17 cellular contexts compared by ENCODE assay signal in the genomic region with DNA sequence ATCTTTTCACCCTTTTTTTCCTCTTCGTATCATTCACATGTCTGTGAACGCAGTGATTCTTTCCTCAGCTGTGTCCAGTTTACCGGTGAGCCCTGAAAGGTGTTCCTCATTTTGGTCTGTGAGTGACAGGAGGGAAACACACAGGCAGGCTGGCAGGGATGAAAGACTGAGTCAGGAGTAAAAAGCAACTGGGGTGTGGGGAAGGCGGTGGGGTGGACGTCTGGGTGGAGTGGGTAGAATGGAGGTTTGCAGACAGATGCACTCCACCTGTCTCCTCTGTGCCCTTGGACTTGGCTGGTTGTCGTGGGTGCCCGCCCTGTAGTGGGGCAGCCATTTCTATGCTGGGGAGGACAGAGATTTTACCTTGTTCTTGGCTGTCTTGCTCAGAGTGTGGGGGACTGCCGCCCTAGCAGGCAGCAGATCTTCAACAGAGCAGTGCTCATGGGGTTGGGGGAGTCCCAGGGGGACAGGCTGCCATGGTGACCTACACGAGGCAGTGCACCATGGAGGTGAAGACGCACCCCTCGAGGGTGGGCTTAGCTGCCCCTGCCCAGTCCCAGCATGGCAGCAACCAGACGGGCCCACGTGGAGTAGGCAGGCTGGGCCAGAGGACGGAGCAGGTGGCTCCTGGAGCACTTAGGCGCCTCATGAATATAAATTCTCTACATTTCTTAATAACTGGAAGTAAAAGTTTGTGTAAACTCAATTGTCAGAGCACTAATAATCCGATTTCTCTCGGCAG.
A peak's percentile ranks its signal among the peaks of the same experiment; 100 is the strongest.
DNase-seq lines count a peak whose midpoint lies in the region; ATAC-seq, FAIRE-seq and TF ChIP-seq lines count a peak whose summit lies in the region.
"Had no signal": no experiment of that assay in that cellular context is flagged by ENCODE, and none has a peak within 500 bp of the region (broad histone marks: within the 10 kb centered on the region; RNA-seq: fewer than 3 reads in every experiment).

No MANE protein-coding gene starts in this region.

- H4K91ac ChIP-seq in H1 (replicated peaks; ENCODE audit: insufficient read length, low read length) = no peak overlapping the region

- no peak overlapping the region for H3K27ac ChIP-seq in H1 (ENCODE audit: low read depth, low read length)

- no peak for TF ChIP-seq POLR2A in H1 (IDR thresholded peaks at IDR 0.05; ENCODE audit: control extremely low read depth in 1 of 2, low read depth in 2 of 2, low read length in 2 of 2)

- WGBS in H1 (ENCODE audit: extremely low coverage in 1 of 2, insufficient coverage in 1 of 2, insufficient read length in 1 of 2, insufficient replicate concordance in 2 of 2, low coverage in 1 of 2, low lambda C conversion rate in 2 of 2, missing lambda C conversion rate in 1 of 2), 2 experiments = 80% methylated on average over 15 of the region's 17 CpGs; no CpG with 5 or more reads in 1 of the 2 experiments

- no peak overlapping the region for H3K4me3 Mint-ChIP-seq in nephron progenitor cell
- H3K4me3 Mint-ChIP-seq: B cell had no signal

- H2AK5ac ChIP-seq in H1 (ENCODE audit: low read depth, low read length) = no peak overlapping the region

- no peaks in the 10 kb centered on the region for H3K23me2 ChIP-seq in H1 (ENCODE audit: low read depth, low read length)

- no peak overlapping the region for H4K5ac ChIP-seq in H1 (ENCODE audit: insufficient read length, low read depth, low read length)

- ATAC-seq in sciatic nerve (no peak), HG02885 (IDR thresholded peaks at IDR 0.05; ENCODE audit: poor library complexity, unreplicated experiment) (no peak)

- TF ChIP-seq RAD21 in H1 (IDR thresholded peaks at IDR 0.05 in 1 of 2, conservative IDR thresholded peaks at IDR 0.05 in 1 of 2; ENCODE audit: low read depth in 2 of 2, low read length in 2 of 2) = no peak

- POLR2A ChIA-PET in H1 (lab: Charles Lee; ENCODE audit: partially characterized antibody) = no interaction called here

- no peak overlapping the region for H3K23ac ChIP-seq in H1 (ENCODE audit: insufficient read length)

- no peaks in the 10 kb centered on the region for H3K36me3 ChIP-seq in H1 (ENCODE audit: control insufficient read depth in 2 of 4, insufficient read depth in 4 of 4, low read length in 3 of 4)

- no peaks in the 10 kb centered on the region for H3K4me1 ChIP-seq in H1 (replicated peaks in 1 of 4; ENCODE audit: control insufficient read depth in 3 of 4, insufficient read depth in 4 of 4, low read length in 3 of 4)

- intact Hi-C loops in sciatic nerve (cut with DNase I) = no loop called here

- H2BK15ac ChIP-seq in H1 (ENCODE audit: low read length) = no peak overlapping the region

- H2BK5ac ChIP-seq in H1 (ENCODE audit: low read depth, low read length) = no peak overlapping the region

- H3K27ac Mint-ChIP-seq in nephron progenitor cell = no peak overlapping the region
- H3K27ac Mint-ChIP-seq: B cell had no signal

- H3K27me3 ChIP-seq in H1 (replicated peaks in 1 of 4; ENCODE audit: control insufficient read depth in 3 of 4, extremely low read depth in 1 of 4, insufficient read depth in 3 of 4, low read length in 3 of 4) = no peaks in the 10 kb centered on the region

- no peaks in the 10 kb centered on the region for H3K4me1 Mint-ChIP-seq in nephron progenitor cell
- H3K4me1 Mint-ChIP-seq: B cell had no signal

- H3K9me3 ChIP-seq in H1 (ENCODE audit: insufficient read depth in 2 of 2, low read depth in 1 of 2, low read length in 1 of 2) = peaks cover 70% of the 10 kb centered on the region in 2 experiments

- no peaks in the 10 kb centered on the region for H3K79me2 ChIP-seq in H1 (ENCODE audit: control insufficient read depth in 1 of 2, insufficient read depth in 2 of 2, low read length in 2 of 2)

- no peaks in the 10 kb centered on the region for H4K20me1 ChIP-seq in H1 (replicated peaks in 1 of 2; ENCODE audit: control insufficient read depth in 1 of 2, insufficient read depth in 2 of 2, low read length in 2 of 2)

- H2BK20ac ChIP-seq in H1 (ENCODE audit: low read length) = no peak overlapping the region

- H2AFZ ChIP-seq in H1 (ENCODE audit: low read length) = no peak overlapping the region

- H3K36me3 Mint-ChIP-seq in nephron progenitor cell (ENCODE audit: low read depth) = no peaks in the 10 kb centered on the region

- no peaks in the 10 kb centered on the region for H3K27me3 Mint-ChIP-seq in nephron progenitor cell (ENCODE audit: low read depth, poor library complexity)

- H3K4ac ChIP-seq in H1 (replicated peaks; ENCODE audit: insufficient read length, low read depth, low read length) = no peak overlapping the region

- no peak overlapping the region for H3K14ac ChIP-seq in H1 (ENCODE audit: insufficient read length)

- no peak overlapping the region for H3K56ac ChIP-seq in H1 (replicated peaks; ENCODE audit: insufficient read length, low read depth, low read length)

- no peak for TF ChIP-seq EP300 in H1 (IDR thresholded peaks at IDR 0.05; ENCODE audit: borderline replicate concordance in 1 of 2, low read depth in 2 of 2, low read length in 2 of 2)

- no peak overlapping the region for H3K18ac ChIP-seq in H1 (ENCODE audit: extremely low read depth, low read length)

- FAIRE-seq in H1 (lab: Jason Lieb, UNC) = no peak

- no peak overlapping the region for H3K4me3 ChIP-seq in H1 (ENCODE audit: extremely low read depth in 1 of 4, insufficient read depth in 2 of 4, low read depth in 3 of 4, low read length in 4 of 4)

- H3K4me2 ChIP-seq in H1 (ENCODE audit: insufficient read depth in 1 of 2, low read depth in 2 of 2, low read length in 2 of 2) = no peak overlapping the region

- no peak overlapping the region for H2BK120ac ChIP-seq in H1 (replicated peaks; ENCODE audit: low read depth, low read length)

- H4K8ac ChIP-seq in H1 (ENCODE audit: extremely low read depth, insufficient read depth, low read length) = no peak overlapping the region; the same call in 1 of the 2 replicates

- no peak for TF ChIP-seq CTCF in H1 (IDR thresholded peaks at IDR 0.05; ENCODE audit: control extremely low read depth in 1 of 3, insufficient read depth in 1 of 3, low read depth in 1 of 3, low read length in 3 of 3)
- TF ChIP-seq CTCF in nephron progenitor cell (IDR thresholded peaks at IDR 0.05) = no peak

- DNase-seq in activated effector memory CD4-positive, alpha-beta T cell treated with anti-CD3 and anti-CD28 coated beads, Interleukin-2, amount 50 U/mL, for 16 hours = peak; percentile 43
- no peak for DNase-seq in activated effector memory CD4-positive, alpha-beta T cell treated with Interleukin-2 at 50 U/mL for 16 hours
- DNase-seq in H1 (ENCODE audit: low read depth in 1 of 2, low spot score in 2 of 2) (no peak), sciatic nerve (ENCODE audit: low spot score) (peak; percentile 22), ureter (ENCODE audit: low spot score) (peak; percentile 17), nephron progenitor cell (no peak)
- DNase-seq: DMS79 treated with DMSO at 0.1 percent for 48 hours, H7, Karpas-422, NCI-H1417 treated with DMSO at 0.1 percent for 48 hours, NCI-H187 treated with DMSO at 0.1 percent for 48 hours, NCI-H2227 treated with DMSO at 0.1 percent for 48 hours, NCI-H510A treated with DMSO at 0.1 percent for 48 hours, NCI-H774, OCI-M1 had no signal

- H3K9me3 Mint-ChIP-seq in nephron progenitor cell = peaks cover 98% of the 10 kb centered on the region

- no peaks in the 10 kb centered on the region for H3K79me1 ChIP-seq in H1 (ENCODE audit: low read depth, low read length)

- CTCF ChIA-PET in H1 (lab: Charles Lee; ENCODE audit: partially characterized antibody) = no interaction called here

- no peak overlapping the region for H3K9ac ChIP-seq in H1 (replicated peaks in 1 of 4; ENCODE audit: extremely low read depth in 1 of 4, low read depth in 3 of 4, low read length in 3 of 4)

- H2BK12ac ChIP-seq in H1 (ENCODE audit: low read depth, low read length) = no peak overlapping the region

TF ChIP-seq in H1, 55 proteins besides CTCF, POLR2A, EP300 and RAD21:
- TF ChIP-seq CBX5 (IDR thresholded peaks at IDR 0.05; ENCODE audit: low read depth, low read length) (0 out of 2 replicates have a peak, but pooled peaks have one; percentile 88), RXRA (IDR thresholded peaks at IDR 0.05; ENCODE audit: insufficient read depth, low read depth, low read length) (no peak)

Comparison
In these comparisons a context has a peak if more than half of its experiments do, and no peak if none do; other contexts are left out.
1. DNase-seq: peak in activated effector memory CD4-positive, alpha-beta T cell treated with anti-CD3 and anti-CD28 coated beads, Interleukin-2, amount 50 U/mL, for 16 hours (single experiment), sciatic nerve (single experiment) and ureter (single experiment); none in activated effector memory CD4-positive, alpha-beta T cell treated with Interleukin-2 at 50 U/mL for 16 hours (single experiment), H1 (0 of 2) and nephron progenitor cell (single experiment).